Comparison of ENCODE assay signal across 4 cellular contexts in genomic region chr17:57170866-57171265, GRCh38.
"Had no signal": no experiment of that assay in that cellular context is flagged by ENCODE, and none has a peak within 500 bp of the region (broad histone marks: within the 10 kb centered on the region; RNA-seq: fewer than 3 reads in every experiment).

No MANE protein-coding gene starts in this region.

- DNase-seq: H9, HCEC 1CT, IMR-90 had no signal

- H3K4me2 ChIP-seq: GM23338 had no signal

- H2AFZ ChIP-seq: GM23338 had no signal

- H3K4me3 ChIP-seq: GM23338 had no signal
